In the genomic region with DNA sequence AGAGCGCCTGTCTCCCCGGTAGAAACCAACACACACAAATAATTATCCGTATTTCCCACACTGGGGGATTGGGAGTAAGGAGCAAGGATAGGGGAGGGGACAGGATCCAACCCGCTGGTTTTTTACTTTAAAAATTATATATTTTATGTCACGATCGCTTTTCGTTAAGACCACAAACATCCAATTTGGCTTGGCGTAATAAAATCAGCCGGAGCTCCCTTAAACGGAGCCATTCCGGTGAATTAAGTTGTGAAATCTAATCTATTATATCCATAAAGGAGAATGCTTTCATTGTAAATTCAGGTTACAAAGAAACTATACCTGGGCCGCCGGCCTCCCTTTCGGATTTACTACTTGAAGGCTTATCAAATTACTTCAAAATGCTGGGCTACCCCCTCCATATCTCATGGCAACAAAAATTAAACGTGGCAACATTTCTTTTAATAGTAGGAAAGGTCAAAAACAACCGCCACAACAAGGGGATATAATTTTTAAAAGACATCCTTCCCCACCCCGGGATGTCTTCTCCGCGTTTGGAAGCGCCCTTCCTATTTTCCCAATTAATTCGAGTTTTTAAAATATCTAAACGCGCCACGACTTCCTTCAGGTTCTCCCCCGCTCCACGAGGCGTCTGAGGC, we compare ENCODE assay signal across 10 cellular contexts. TPM values are rescaled to one million over a fixed set of nuclear protein-coding genes. Genes with fewer than 3 reads are reported as not detected.
A peak's percentile ranks its signal among the peaks of the same experiment; 100 is the strongest.
DNase-seq lines count a peak whose midpoint lies in the region; TF ChIP-seq lines count a peak whose summit lies in the region.
"Had no signal": no experiment of that assay in that cellular context is flagged by ENCODE, and none has a peak within 500 bp of the region (broad histone marks: within the 10 kb centered on the region; RNA-seq: fewer than 3 reads in every experiment).

No MANE protein-coding gene starts in this region.

- peaks cover 55% of the 10 kb centered on the region for H3K79me2 ChIP-seq in PC-9 (ENCODE audit: low read depth)

- H3K9ac ChIP-seq in BLaER1, result peak overlapping the region; percentile 100
- peak overlapping the region; percentile 85 for H3K9ac ChIP-seq in neuronal stem cell (ENCODE audit: low read depth, low read length, poor library complexity)

- no peak overlapping the region for H4K8ac ChIP-seq in neuronal stem cell (ENCODE audit: low read depth, low read length)

- H3K18ac ChIP-seq in neuronal stem cell (ENCODE audit: low read length), result peak overlapping the region; percentile 80

- H3K79me1 ChIP-seq in neuronal stem cell (ENCODE audit: low read depth, low read length), result peaks cover 21% of the 10 kb centered on the region

- H3K23ac ChIP-seq in neuronal stem cell (ENCODE audit: low read depth, low read length, poor library complexity), result peak overlapping the region; percentile 52

- intact Hi-C loops in PC-9 (cut with micrococcal nuclease; ENCODE audit: unreplicated experiment), result no loop called here

- peaks cover 78% of the 10 kb centered on the region for H4K20me1 ChIP-seq in BLaER1
- H4K20me1 ChIP-seq in PC-9 (ENCODE audit: insufficient read depth), result no peaks in the 10 kb centered on the region

- H2BK12ac ChIP-seq in neuronal stem cell (ENCODE audit: low read length), result no peak overlapping the region

- H3K4me2 ChIP-seq in BLaER1, result peak overlapping the region; percentile 96
- peak overlapping the region; percentile 92 for H3K4me2 ChIP-seq in PC-9
- peak overlapping the region; percentile 94 for H3K4me2 ChIP-seq in neuronal stem cell (ENCODE audit: insufficient read depth, low read length, poor library complexity, severe bottlenecking)

- no peak overlapping the region for H2BK15ac ChIP-seq in neuronal stem cell (ENCODE audit: low read length)

- H3F3A ChIP-seq in PC-9 (ENCODE audit: insufficient read depth, low read depth), result peaks cover 7% of the 10 kb centered on the region; the same call in 1 of the 2 replicates

- H2AFZ ChIP-seq in PC-9 (no peak overlapping the region), neuronal stem cell (ENCODE audit: low read length) (no peak overlapping the region)

- BruUV-seq in PC-9 (replicated peaks; lab: Mats Ljungman, UMichigan), result no TSS peak

- no CpG with 5 or more reads among the region's 27 CpGs for WGBS in neuronal stem cell (ENCODE audit: extremely low coverage in 2 of 2, insufficient read length in 2 of 2, insufficient replicate concordance in 1 of 2), 2 donors

- H3K9me2 ChIP-seq in PC-9 (ENCODE audit: insufficient read depth), result no peaks in the 10 kb centered on the region

- no peak overlapping the region for H3K14ac ChIP-seq in neuronal stem cell (ENCODE audit: low read length)

- H3K4ac ChIP-seq in neuronal stem cell (ENCODE audit: low read length), result no peak overlapping the region

- H3K4me3 ChIP-seq in BLaER1 (peak overlapping the region; percentile 96), PC-9 (peak overlapping the region; percentile 92), neuronal stem cell (ENCODE audit: low read length in 2 of 2) (peak overlapping the region; percentile 95 to 100)

- H3K27me3 ChIP-seq in BLaER1 (peaks cover 55% of the 10 kb centered on the region), PC-9 (ENCODE audit: insufficient read depth, low read depth) (no peaks in the 10 kb centered on the region), neuronal stem cell (ENCODE audit: control insufficient read depth in 3 of 3, insufficient read depth in 3 of 3, low read depth in 1 of 3, low read length in 3 of 3) (peaks cover 0 to 16% (median 0%) of the 10 kb centered on the region in 3 experiments)

- H3K9me3 ChIP-seq in BLaER1, result no peaks in the 10 kb centered on the region
- H3K9me3 ChIP-seq in PC-9 (ENCODE audit: insufficient read depth, low read depth), result no peaks in the 10 kb centered on the region
- H3K9me3 ChIP-seq in neuronal stem cell (replicated peaks in 1 of 2; ENCODE audit: control insufficient read depth in 2 of 2, insufficient read depth in 1 of 2, low read depth in 1 of 2, low read length in 2 of 2), result no peaks in the 10 kb centered on the region

- H3K4me1 ChIP-seq in BLaER1, result peaks cover 61% of the 10 kb centered on the region
- peaks cover 20% of the 10 kb centered on the region for H3K4me1 ChIP-seq in PC-9 (replicated peaks; ENCODE audit: insufficient read depth)
- H3K4me1 ChIP-seq in neuronal stem cell (ENCODE audit: control insufficient read depth in 2 of 2, insufficient read depth in 1 of 2, low read depth in 1 of 2, low read length in 2 of 2), result peaks cover 31 to 43% of the 10 kb centered on the region in 2 donors

- H2BK120ac ChIP-seq in neuronal stem cell (ENCODE audit: low read depth, low read length), result no peak overlapping the region

- H2AK5ac ChIP-seq in neuronal stem cell (ENCODE audit: low read depth, low read length), result peak overlapping the region; percentile 99

- no peak overlapping the region for H4K91ac ChIP-seq in neuronal stem cell (ENCODE audit: low read depth, low read length, poor library complexity)

- TF ChIP-seq CTCF in PC-9 (conservative IDR thresholded peaks at IDR 0.05), result no peak
- no peak for TF ChIP-seq CTCF in GM10248 (IDR thresholded peaks at IDR 0.05; ENCODE audit: control extremely low read depth, extremely low read depth, low read depth, missing control alignments)

- H3K27ac ChIP-seq in BLaER1 (peak overlapping the region; percentile 99), PC-9 (peak overlapping the region; percentile 84), neuronal stem cell (replicated peaks; ENCODE audit: low read length) (no peak overlapping the region)

- peak overlapping the region; percentile 13 for H2BK5ac ChIP-seq in neuronal stem cell (ENCODE audit: low read length)

- POLR2A ChIA-PET in PC-9 (lab: Charles Lee; ENCODE audit: unreplicated experiment), result no interaction called here
- POLR2A ChIA-PET in GM10248 (lab: Yijun Ruan, JAX), result no interaction called here

- peaks cover 30% of the 10 kb centered on the region for H3K36me3 ChIP-seq in BLaER1
- no peaks in the 10 kb centered on the region for H3K36me3 ChIP-seq in PC-9 (ENCODE audit: low read depth)
- H3K36me3 ChIP-seq in neuronal stem cell (replicated peaks in 1 of 2; ENCODE audit: control insufficient read depth in 2 of 2, insufficient read depth in 2 of 2, low read length in 2 of 2), result peaks cover 0 to 9% of the 10 kb centered on the region in 2 donors

- CTCF ChIA-PET in PC-9 (lab: Charles Lee), result no interaction called here
- CTCF ChIA-PET in GM10248 (lab: Yijun Ruan, JAX), result no interaction called here

- no peak for DNase-seq in PC-9
- peak; percentile 51 for DNase-seq in fibroblast of gingiva (ENCODE audit: low read depth)
- no peak for DNase-seq in neuronal stem cell (ENCODE audit: low spot score)
- DNase-seq in DMS53 (lab: John Stamatoyannopoulos, UW), result no peak
- DNase-seq in GM10248 (ENCODE audit: extremely low spot score), result no peak
- no peak for DNase-seq in DMS153 (lab: John Stamatoyannopoulos, UW)
- DNase-seq in GOT3 (lab: John Stamatoyannopoulos, UW), result no peak
- DNase-seq: activated CD8-positive, alpha-beta T cell treated with anti-CD3 and anti-CD28 coated beads, Interleukin-2, amount 10 ng/mL, durations not matched to agents 7 days and 5 days; NCI-H446 treated with DMSO at 0.1 percent for 48 hours had no signal

RNA-seq across cellular contexts. Expression of a gene that starts 47.1 kb away (rescaled TPM):
- 127 and 130 TPM in 2 replicates for total RNA-seq in PC-9 (2021)
- polyA plus RNA-seq in neuronal stem cell (2013, experiment 1 of 2), result 7.2 TPM
- polyA plus RNA-seq in neuronal stem cell (2013, experiment 2 of 2), result 7.3 TPM

RNA-seq across cellular contexts. Expression of a gene that starts 53.1 kb away (rescaled TPM):
- total RNA-seq in PC-9 (2021), result 33.7 and 35.4 TPM in 2 replicates
- 15.9 TPM for polyA plus RNA-seq in neuronal stem cell (2013, experiment 1 of 2)
- polyA plus RNA-seq in neuronal stem cell (2013, experiment 2 of 2), result 17.5 TPM
